Comparison of ENCODE assay signal across 21 cellular contexts in the genomic region with DNA sequence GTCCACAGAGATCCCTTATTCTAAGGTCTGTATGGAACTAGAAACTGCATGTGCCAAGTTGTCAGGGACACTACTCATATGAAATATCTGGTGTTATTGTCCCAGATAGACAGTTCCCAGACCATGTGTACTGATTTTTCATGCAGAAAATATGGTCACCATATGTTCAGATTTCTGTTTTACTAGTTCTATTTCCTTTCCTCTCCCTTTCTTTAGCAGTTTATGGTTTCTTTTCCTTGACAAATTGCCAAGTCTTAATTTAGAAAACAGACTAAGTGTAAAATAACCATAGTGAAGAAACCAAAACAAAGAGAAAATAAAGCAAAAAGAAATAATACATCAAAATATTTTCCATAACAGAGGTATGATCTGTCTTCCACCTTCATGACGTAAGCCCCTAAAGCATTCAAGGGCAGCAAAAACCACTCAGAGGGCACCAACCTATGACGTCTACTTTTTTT.
A peak's percentile ranks its signal among the peaks of the same experiment; 100 is the strongest.
DNase-seq lines count a peak whose midpoint lies in the region; ATAC-seq, FAIRE-seq and TF ChIP-seq lines count a peak whose summit lies in the region.
"Had no signal": no experiment of that assay in that cellular context is flagged by ENCODE, and none has a peak within 500 bp of the region (broad histone marks: within the 10 kb centered on the region; RNA-seq: fewer than 3 reads in every experiment).

No MANE protein-coding gene starts in this region.

- DNase-seq in AG10803 (ENCODE audit: low read depth): peak; percentile 66
- peak; percentile 97 for DNase-seq in NCI-H1694 (lab: John Stamatoyannopoulos, UW)
- DNase-seq in choroid plexus epithelial cell (ENCODE audit: low read depth): peak; percentile 89
- DNase-seq in left kidney (ENCODE audit: low read depth, low spot score): peak; percentile 39
- no peak for DNase-seq in kidney
- no peak for DNase-seq in naive thymus-derived CD8-positive, alpha-beta T cell
- DNase-seq in OCI-M2 (lab: John Stamatoyannopoulos, UW; ENCODE audit: unreplicated experiment): no peak
- no peak for DNase-seq in GF-D8 (lab: John Stamatoyannopoulos, UW)
- DNase-seq: activated gamma-delta T cell; body of pancreas; CD8-positive, alpha-beta T cell; effector memory CD8-positive, alpha-beta T cell; glutamatergic neuron; mucosa of descending colon; NCI-H2029; NCI-H82; T-cell had no signal

- no peaks in the 10 kb centered on the region for H3K9me3 ChIP-seq in kidney (ENCODE audit: control insufficient read depth in 1 of 2, low read length in 2 of 2)
- H3K9me3 ChIP-seq: body of pancreas, mucosa of descending colon had no signal

- no peak for FAIRE-seq in kidney (lab: Jason Lieb, UNC)
- FAIRE-seq: A204.1, keratinocyte, RCC 7860 had no signal

- no peaks in the 10 kb centered on the region for H3K4me1 Mint-ChIP-seq in naive thymus-derived CD8-positive, alpha-beta T cell
- H3K4me1 Mint-ChIP-seq: T-cell had no signal

- no peaks in the 10 kb centered on the region for H3K4me1 ChIP-seq in kidney (ENCODE audit: control insufficient read depth in 1 of 2, insufficient read depth in 1 of 2, low read depth in 1 of 2, low read length in 2 of 2)
- H3K4me1 ChIP-seq: body of pancreas had no signal

- no peak overlapping the region for H3K27ac ChIP-seq in kidney (ENCODE audit: low read depth in 2 of 2, low read length in 2 of 2)
- H3K27ac ChIP-seq: body of pancreas, parathyroid adenoma had no signal

- TF ChIP-seq CTCF in AG10803 (conservative IDR thresholded peaks at IDR 0.05; ENCODE audit: low read length) (no peak), choroid plexus epithelial cell (conservative IDR thresholded peaks at IDR 0.05; ENCODE audit: low read depth, low read length) (no peak), kidney (IDR thresholded peaks at IDR 0.05; ENCODE audit: borderline replicate concordance, extremely low read depth, insufficient read depth) (no peak)

- no peak overlapping the region for H3K4me3 Mint-ChIP-seq in naive thymus-derived CD8-positive, alpha-beta T cell
- H3K4me3 Mint-ChIP-seq: CD8-positive, alpha-beta T cell; effector memory CD8-positive, alpha-beta T cell; T-cell had no signal

- peaks cover 2 to 16% (median 9%) of the 10 kb centered on the region in 5 donors for H3K27me3 Mint-ChIP-seq in naive thymus-derived CD8-positive, alpha-beta T cell

- no peaks in the 10 kb centered on the region for H3K36me3 ChIP-seq in kidney (ENCODE audit: control insufficient read depth in 1 of 2, insufficient read depth in 2 of 2, low read length in 2 of 2)

- H3K27ac Mint-ChIP-seq in naive thymus-derived CD8-positive, alpha-beta T cell: no peak overlapping the region
- H3K27ac Mint-ChIP-seq: CD8-positive, alpha-beta T cell; effector memory CD8-positive, alpha-beta T cell; T-cell had no signal

- POLR2A ChIA-PET in naive thymus-derived CD8-positive, alpha-beta T cell (lab: Charles Lee): no interaction called here

- H3K9me3 Mint-ChIP-seq in naive thymus-derived CD8-positive, alpha-beta T cell: no peaks in the 10 kb centered on the region
- H3K9me3 Mint-ChIP-seq: CD8-positive, alpha-beta T cell; effector memory CD8-positive, alpha-beta T cell; T-cell had no signal

- intact Hi-C loops in kidney (cut with DNase I): no loop called here

- H3K9ac ChIP-seq in kidney (ENCODE audit: low read length in 2 of 2): no peak overlapping the region
- H3K9ac ChIP-seq: parathyroid adenoma had no signal

- ATAC-seq in naive thymus-derived CD8-positive, alpha-beta T cell: no peak
- ATAC-seq: body of pancreas; CD8-positive, alpha-beta T cell; effector memory CD8-positive, alpha-beta T cell; mucosa of descending colon; T-cell had no signal

- H3K4me3 ChIP-seq in AG10803 (ENCODE audit: low read length) (no peak overlapping the region), choroid plexus epithelial cell (ENCODE audit: low read depth, low read length) (no peak overlapping the region), kidney (ENCODE audit: low read length in 2 of 2) (no peak overlapping the region)
- H3K4me3 ChIP-seq: body of pancreas, mucosa of descending colon had no signal

- no peaks in the 10 kb centered on the region for H3K36me3 Mint-ChIP-seq in naive thymus-derived CD8-positive, alpha-beta T cell
- H3K36me3 Mint-ChIP-seq: CD8-positive, alpha-beta T cell; T-cell had no signal

Comparison
In these comparisons a context has a peak if more than half of its experiments do, and no peak if none do; other contexts are left out.
1. DNase-seq: peak in AG10803 (single experiment), NCI-H1694 (single experiment), choroid plexus epithelial cell (single experiment) and left kidney (single experiment); none in kidney (single experiment), naive thymus-derived CD8-positive, alpha-beta T cell (0 of 10), OCI-M2 (single experiment) and GF-D8 (single experiment).